Comparison of ENCODE assay signal across 22 cellular contexts in genomic region chr10:129042747-129043146, GRCh38.
DNase-seq lines count a peak whose midpoint lies in the region; ATAC-seq and TF ChIP-seq lines count a peak whose summit lies in the region.
"Had no signal": no experiment of that assay in that cellular context is flagged by ENCODE, and none has a peak within 500 bp of the region (broad histone marks: within the 10 kb centered on the region; RNA-seq: fewer than 3 reads in every experiment).

No MANE protein-coding gene starts in this region.

- CTCF ChIA-PET in CD8-positive, alpha-beta T cell (lab: Charles Lee): interaction anchor here (1.1 to 2.6 kb wide), 3 partner anchors 9 to 11 kb away, joined by 4 to 17 read pairs (median 5); no protein-coding TSS in a partner anchor
- CTCF ChIA-PET in OCI-LY7 (lab: Charles Lee; ENCODE audit: unreplicated experiment): interaction anchor here (0.7 kb wide), 1 partner anchor 37 kb away, joined by 4 read pairs; no protein-coding TSS in a partner anchor

- POLR2A ChIA-PET in CD8-positive, alpha-beta T cell (lab: Charles Lee): interaction anchor here (1.8 kb wide), 1 partner anchor 14 kb away, joined by 5 read pairs; no protein-coding TSS in a partner anchor
- POLR2A ChIA-PET in OCI-LY7 (lab: Charles Lee): interaction anchor here (0.6 to 0.8 kb wide), 4 partner anchors 8 to 577 kb away, joined by 3 to 4 read pairs (median 3); no protein-coding TSS in a partner anchor

- no peaks in the 10 kb centered on the region for H3K36me3 ChIP-seq in CD8-positive, alpha-beta T cell (ENCODE audit: insufficient read depth, low read length)
- H3K36me3 ChIP-seq in OCI-LY7 (ENCODE audit: insufficient read depth, low read length): no peaks in the 10 kb centered on the region
- H3K36me3 ChIP-seq: gastroesophageal sphincter, left ventricle myocardium inferior had no signal

- H3K4me3 ChIP-seq in CD8-positive, alpha-beta T cell (ENCODE audit: low read depth, low read length): peak overlapping the region; percentile 22
- H3K4me3 ChIP-seq in OCI-LY7 (ENCODE audit: low read depth, low read length, poor library complexity, severe bottlenecking): no peak overlapping the region
- H3K4me3 ChIP-seq: dorsolateral prefrontal cortex, gastroesophageal sphincter, GM23248, left ventricle myocardium inferior, psoas muscle had no signal

- no peak overlapping the region for H3K27ac Mint-ChIP-seq in activated T-cell treated with anti-CD3 and anti-CD28 coated beads, Interleukin-2, amount 50 U/mL, for 72 hours
- H3K27ac Mint-ChIP-seq in CD8-positive, alpha-beta T cell: no peak overlapping the region
- no peak overlapping the region for H3K27ac Mint-ChIP-seq in central memory CD8-positive, alpha-beta T cell (ENCODE audit: low read depth)
- H3K27ac Mint-ChIP-seq in stimulated activated naive B cell treated with anti-CD40 and anti-IgM and Interleukin-4, amounts not matched to agents 10 μg/mL and 1 μg/mL and 100 μg/mL, for 72 hours: no peak overlapping the region

- H3K9me3 Mint-ChIP-seq in activated T-cell treated with anti-CD3 and anti-CD28 coated beads, Interleukin-2, amount 50 U/mL, for 72 hours: no peaks in the 10 kb centered on the region
- H3K9me3 Mint-ChIP-seq in CD8-positive, alpha-beta T cell: no peaks in the 10 kb centered on the region
- H3K9me3 Mint-ChIP-seq in central memory CD8-positive, alpha-beta T cell: no peaks in the 10 kb centered on the region
- no peaks in the 10 kb centered on the region for H3K9me3 Mint-ChIP-seq in stimulated activated naive B cell treated with anti-CD40 and anti-IgM and Interleukin-4, amounts not matched to agents 10 μg/mL and 1 μg/mL and 100 μg/mL, for 72 hours

- H3K27me3 ChIP-seq in CD8-positive, alpha-beta T cell (ENCODE audit: insufficient read depth, low read length): no peaks in the 10 kb centered on the region

- no peak for TF ChIP-seq CTCF in CD8-positive, alpha-beta T cell (IDR thresholded peaks at IDR 0.05)
- no peak for TF ChIP-seq CTCF in OCI-LY7 (conservative IDR thresholded peaks at IDR 0.05; ENCODE audit: low read length)

- H4K20me1 ChIP-seq in OCI-LY7 (ENCODE audit: insufficient read depth, low read length): no peaks in the 10 kb centered on the region

- no peak overlapping the region for H2AFZ ChIP-seq in OCI-LY7 (ENCODE audit: low read length)
- H2AFZ ChIP-seq: GM23248 had no signal

- peak in 1 of 2 donors; percentile 15 for ATAC-seq in activated T-cell treated with anti-CD3 and anti-CD28 coated beads, Interleukin-2, amount 50 U/mL, for 72 hours (replicated peaks in 1 of 2)
- ATAC-seq in CD8-positive, alpha-beta T cell: peak; percentile 36
- ATAC-seq in central memory CD8-positive, alpha-beta T cell (replicated peaks; ENCODE audit: extremely low read depth, poor library complexity, severe bottlenecking): no peak
- ATAC-seq in stimulated activated naive B cell treated with anti-CD40 and anti-IgM and Interleukin-4, amounts not matched to agents 10 μg/mL and 1 μg/mL and 100 μg/mL, for 72 hours (replicated peaks): peak in 1 of 2 donors; percentile 36
- ATAC-seq: activated CD4-positive, CD25-positive, alpha-beta regulatory T cell treated with anti-CD3 and anti-CD28 coated beads, Interleukin-2, amount 50 U/mL, for 24 hours; gastroesophageal sphincter; psoas muscle had no signal

- H3K9me3 ChIP-seq in CD8-positive, alpha-beta T cell (ENCODE audit: low read length): no peaks in the 10 kb centered on the region
- no peaks in the 10 kb centered on the region for H3K9me3 ChIP-seq in OCI-LY7 (ENCODE audit: low read length)
- H3K9me3 ChIP-seq: gastroesophageal sphincter, left ventricle myocardium inferior, psoas muscle had no signal

- DNase-seq in activated T-cell treated with anti-CD3 and anti-CD28 coated beads, Interleukin-2, amount 50 U/mL, for 72 hours: no peak
- DNase-seq in activated T-cell treated with anti-CD3 and anti-CD28 coated beads, Interleukin-2, amount 50 U/mL, for 1 hour: no peak
- DNase-seq in CD8-positive, alpha-beta T cell: peak in 2 of 7 experiments; percentile 35 to 51
- DNase-seq in central memory CD8-positive, alpha-beta T cell (ENCODE audit: low spot score in 2 of 2): no peak
- DNase-seq in stimulated activated naive B cell treated with anti-CD40 and anti-IgM and Interleukin-4, amounts not matched to agents 10 μg/mL and 1 μg/mL and 100 μg/mL, for 72 hours: no peak
- DNase-seq in OCI-LY7 (ENCODE audit: low spot score) (no peak), H4 (ENCODE audit: low spot score) (no peak), germinal center (ENCODE audit: low spot score) (no peak)
- DNase-seq: activated CD8-positive, alpha-beta memory T cell treated with anti-CD3 and anti-CD28 coated beads for 24 hours; cerebellar nuclear complex; dorsolateral prefrontal cortex; GM23248; Karpas-422; left ventricle myocardium inferior; NCI-H446 treated with DMSO at 0.1 percent for 48 hours; NCI-H82; psoas muscle; stimulated activated naive CD4-positive, alpha-beta T cell treated with Interleukin-2 at 50 U/mL for 16 hours; T-helper 1 cell had no signal

- peaks cover 22% of the 10 kb centered on the region for H3K4me1 Mint-ChIP-seq in activated T-cell treated with anti-CD3 and anti-CD28 coated beads, Interleukin-2, amount 50 U/mL, for 72 hours (ENCODE audit: low read depth)
- peaks cover 24% of the 10 kb centered on the region for H3K4me1 Mint-ChIP-seq in CD8-positive, alpha-beta T cell (ENCODE audit: low read depth)
- peaks cover 5% of the 10 kb centered on the region for H3K4me1 Mint-ChIP-seq in central memory CD8-positive, alpha-beta T cell
- peaks cover 5 to 12% of the 10 kb centered on the region in 2 donors for H3K4me1 Mint-ChIP-seq in stimulated activated naive B cell treated with anti-CD40 and anti-IgM and Interleukin-4, amounts not matched to agents 10 μg/mL and 1 μg/mL and 100 μg/mL, for 72 hours

- intact Hi-C loops in CD8-positive, alpha-beta T cell (cut with DNase I, micrococcal nuclease): no loop called here
- intact Hi-C loops in OCI-LY7 (cut with micrococcal nuclease; ENCODE audit: unreplicated experiment): no loop called here

- H3K36me3 Mint-ChIP-seq in activated T-cell treated with anti-CD3 and anti-CD28 coated beads, Interleukin-2, amount 50 U/mL, for 72 hours (ENCODE audit: insufficient read depth in 2 of 2): no peaks in the 10 kb centered on the region
- no peaks in the 10 kb centered on the region for H3K36me3 Mint-ChIP-seq in CD8-positive, alpha-beta T cell
- no peaks in the 10 kb centered on the region for H3K36me3 Mint-ChIP-seq in central memory CD8-positive, alpha-beta T cell (ENCODE audit: insufficient read depth)
- no peaks in the 10 kb centered on the region for H3K36me3 Mint-ChIP-seq in stimulated activated naive B cell treated with anti-CD40 and anti-IgM and Interleukin-4, amounts not matched to agents 10 μg/mL and 1 μg/mL and 100 μg/mL, for 72 hours

- peaks cover 30% of the 10 kb centered on the region for H3K4me1 ChIP-seq in CD8-positive, alpha-beta T cell (ENCODE audit: insufficient read depth, low read length)
- H3K4me1 ChIP-seq in OCI-LY7 (ENCODE audit: insufficient read depth, low read length, poor library complexity, severe bottlenecking): no peaks in the 10 kb centered on the region
- H3K4me1 ChIP-seq: gastroesophageal sphincter, psoas muscle had no signal

- H3K27ac ChIP-seq in CD8-positive, alpha-beta T cell (ENCODE audit: low read depth, low read length): no peak overlapping the region
- H3K27ac ChIP-seq in OCI-LY7 (ENCODE audit: low read depth, low read length, poor library complexity, severe bottlenecking): no peak overlapping the region
- H3K27ac ChIP-seq: dorsolateral prefrontal cortex, gastroesophageal sphincter, GM23248, left ventricle myocardium inferior, psoas muscle, RWPE1 had no signal

- no peak overlapping the region for H3K4me2 ChIP-seq in OCI-LY7 (ENCODE audit: low read length)

- BruUV-seq in OCI-LY7 (replicated peaks; lab: Mats Ljungman, UMichigan): no TSS peak

- no peaks in the 10 kb centered on the region for H3K9me2 ChIP-seq in OCI-LY7 (ENCODE audit: insufficient read depth, low read length)

- H3K4me3 Mint-ChIP-seq in activated T-cell treated with anti-CD3 and anti-CD28 coated beads, Interleukin-2, amount 50 U/mL, for 72 hours: peak overlapping the region; percentile 5 to 60
- H3K4me3 Mint-ChIP-seq in CD8-positive, alpha-beta T cell: peak overlapping the region; percentile 67
- H3K4me3 Mint-ChIP-seq in central memory CD8-positive, alpha-beta T cell: peak overlapping the region; percentile 1
- H3K4me3 Mint-ChIP-seq in stimulated activated naive B cell treated with anti-CD40 and anti-IgM and Interleukin-4, amounts not matched to agents 10 μg/mL and 1 μg/mL and 100 μg/mL, for 72 hours: peak overlapping the region; percentile 30 to 64

- H3K79me2 ChIP-seq in OCI-LY7 (ENCODE audit: insufficient read depth, low read depth, low read length): no peaks in the 10 kb centered on the region

- peaks cover 15% of the 10 kb centered on the region for H3K27me3 Mint-ChIP-seq in activated T-cell treated with anti-CD3 and anti-CD28 coated beads, Interleukin-2, amount 50 U/mL, for 72 hours (ENCODE audit: low read depth)
- H3K27me3 Mint-ChIP-seq in CD8-positive, alpha-beta T cell (ENCODE audit: low read depth): peaks cover 10% of the 10 kb centered on the region
- peaks cover 44% of the 10 kb centered on the region for H3K27me3 Mint-ChIP-seq in central memory CD8-positive, alpha-beta T cell
- peaks cover 13 to 33% of the 10 kb centered on the region in 2 donors for H3K27me3 Mint-ChIP-seq in stimulated activated naive B cell treated with anti-CD40 and anti-IgM and Interleukin-4, amounts not matched to agents 10 μg/mL and 1 μg/mL and 100 μg/mL, for 72 hours

Comparison
In these comparisons a context has a peak if more than half of its experiments do, and no peak if none do; other contexts are left out.
1. H3K4me3 Mint-ChIP-seq: peak in every context shown above with its lines; median percentile 67 in CD8-positive, alpha-beta T cell; 47 in stimulated activated naive B cell treated with anti-CD40 and anti-IgM and Interleukin-4, amounts not matched to agents 10 μg/mL and 1 μg/mL and 100 μg/mL, for 72 hours; 32 in activated T-cell treated with anti-CD3 and anti-CD28 coated beads, Interleukin-2, amount 50 U/mL, for 72 hours; 1 in central memory CD8-positive, alpha-beta T cell.